ENCODE assay signal across 9 cellular contexts in the genomic region with DNA sequence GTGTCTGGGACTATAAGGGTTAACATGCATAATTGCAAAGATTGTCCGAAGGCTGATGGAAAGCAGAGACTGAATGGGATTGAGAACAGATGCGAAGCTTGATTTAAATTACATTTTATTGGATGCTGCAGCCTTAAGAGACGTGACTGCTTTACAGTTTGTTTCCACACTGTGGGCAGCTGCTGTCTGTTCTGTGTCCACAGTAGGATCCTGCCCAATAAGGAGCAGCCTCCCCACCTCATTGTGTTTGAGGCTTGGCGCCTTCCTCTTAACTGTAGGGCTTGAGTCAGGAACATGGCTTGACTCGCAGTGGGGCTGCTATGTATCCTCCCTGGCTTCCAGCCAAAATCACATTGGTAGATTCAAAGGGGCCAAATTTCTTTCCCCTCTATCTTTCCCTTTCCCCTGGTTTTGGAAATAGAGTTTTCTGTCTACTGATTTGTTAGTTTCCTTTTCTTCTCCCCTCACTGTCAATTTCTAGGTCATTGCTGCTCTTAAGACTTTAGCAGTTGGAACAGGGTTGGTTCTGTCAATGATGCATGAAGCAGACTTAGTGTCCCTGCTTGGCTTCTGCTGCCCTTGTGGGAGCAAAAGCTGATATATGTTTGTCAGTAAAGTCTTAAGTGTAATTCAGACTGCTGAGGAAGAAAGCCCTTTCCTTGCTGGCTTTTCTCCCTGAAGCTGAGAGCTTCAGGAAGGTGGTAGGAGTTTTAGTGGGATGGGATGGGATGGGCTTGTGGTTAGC. TPM values are rescaled to one million over a fixed set of nuclear protein-coding genes. Genes with fewer than 3 reads are reported as not detected.
DNase-seq lines count a peak whose midpoint lies in the region; ATAC-seq and TF ChIP-seq lines count a peak whose summit lies in the region.
"Had no signal": no experiment of that assay in that cellular context is flagged by ENCODE, and none has a peak within 500 bp of the region (broad histone marks: within the 10 kb centered on the region; RNA-seq: fewer than 3 reads in every experiment).

No MANE protein-coding gene starts in this region.

- H3K4me1 ChIP-seq in right cardiac atrium (ENCODE audit: control insufficient read depth, insufficient read depth, low read length), result peaks cover 10% of the 10 kb centered on the region

- TF ChIP-seq CTCF in WERI-Rb-1 (IDR thresholded peaks at IDR 0.05; ENCODE audit: low read depth, low read length) (no peak), type B pancreatic cell (conservative IDR thresholded peaks at IDR 0.05) (no peak)

- no peaks in the 10 kb centered on the region for H3K27me3 ChIP-seq in WERI-Rb-1 (ENCODE audit: insufficient read depth, low read depth, severe bottlenecking)
- no peaks in the 10 kb centered on the region for H3K27me3 ChIP-seq in right cardiac atrium (ENCODE audit: control insufficient read depth, insufficient read depth)

- H3K9me3 ChIP-seq in WERI-Rb-1 (ENCODE audit: severe bottlenecking) (no peaks in the 10 kb centered on the region), right cardiac atrium (ENCODE audit: control insufficient read depth, low read length) (no peaks in the 10 kb centered on the region)

- H3K4me3 ChIP-seq in WERI-Rb-1 (ENCODE audit: low read depth, low read length) (no peak overlapping the region), right cardiac atrium (ENCODE audit: low read length) (no peak overlapping the region)

- 31% methylated on average over 5 of the region's 5 CpGs for WGBS in right cardiac atrium

- ATAC-seq in right cardiac atrium (peak; percentile 62), GM19455 (IDR thresholded peaks at IDR 0.05; ENCODE audit: unreplicated experiment) (no peak)

- no peak overlapping the region for H3K4me3 Mint-ChIP-seq in activated CD4-positive, alpha-beta T cell treated with anti-CD3 and anti-CD28 coated beads, Interleukin-2, amount 10 ng/mL, durations not matched to agents 24 days and 14 days
- H3K4me3 Mint-ChIP-seq in type B pancreatic cell, result peak overlapping the region; percentile 55
- H3K4me3 Mint-ChIP-seq: CD4-positive, CD25-positive, alpha-beta regulatory T cell had no signal

- intact Hi-C loops in activated CD4-positive, alpha-beta T cell treated with anti-CD3 and anti-CD28 coated beads, Interleukin-2, amount 10 ng/mL, durations not matched to agents 24 days and 14 days (cut with micrococcal nuclease), result loop anchor here (1.0 to 10.0 kb wide), 3 partner anchors 19 to 231 kb away; no protein-coding TSS in a partner anchor
- intact Hi-C loops in right cardiac atrium (cut with DNase I), result loop anchor here (2.0 to 10.0 kb wide), 7 partner anchors 47 to 231 kb away; a partner anchor contains a TSS

- peaks cover 62% of the 10 kb centered on the region for H3K36me3 ChIP-seq in WERI-Rb-1

- DNase-seq in activated CD4-positive, alpha-beta T cell treated with anti-CD3 and anti-CD28 coated beads, Interleukin-2, amount 10 ng/mL, durations not matched to agents 24 days and 14 days, result no peak
- no peak for DNase-seq in activated CD4-positive, alpha-beta T cell treated with anti-CD3 and anti-CD28 coated beads, Interleukin-2, amount 50 U/mL, for 48 hours
- DNase-seq in WERI-Rb-1 (no peak), right cardiac atrium (peak in 1 of 3 donors; percentile 35), type B pancreatic cell (ENCODE audit: extremely low spot score, unreplicated experiment) (no peak), DMS53 treated with DMSO at 0.1 percent for 48 hours (lab: John Stamatoyannopoulos, UW; ENCODE audit: unreplicated experiment) (no peak)
- DNase-seq in activated CD4-positive, alpha-beta T cell treated with anti-CD3 and anti-CD28 coated beads, Interleukin-2, amount 50 U/mL, for 1 hour, result no peak

- peaks cover 44% of the 10 kb centered on the region for H3K36me3 Mint-ChIP-seq in activated CD4-positive, alpha-beta T cell treated with anti-CD3 and anti-CD28 coated beads, Interleukin-2, amount 10 ng/mL, durations not matched to agents 24 days and 14 days (ENCODE audit: low read depth)
- H3K36me3 Mint-ChIP-seq in type B pancreatic cell, result peaks cover 4% of the 10 kb centered on the region
- H3K36me3 Mint-ChIP-seq: CD4-positive, CD25-positive, alpha-beta regulatory T cell had no signal

- H3K9me3 Mint-ChIP-seq in activated CD4-positive, alpha-beta T cell treated with anti-CD3 and anti-CD28 coated beads, Interleukin-2, amount 10 ng/mL, durations not matched to agents 24 days and 14 days, result no peaks in the 10 kb centered on the region
- H3K9me3 Mint-ChIP-seq in type B pancreatic cell, result no peaks in the 10 kb centered on the region
- H3K9me3 Mint-ChIP-seq: CD4-positive, CD25-positive, alpha-beta regulatory T cell had no signal

- H3K4me1 Mint-ChIP-seq in activated CD4-positive, alpha-beta T cell treated with anti-CD3 and anti-CD28 coated beads, Interleukin-2, amount 10 ng/mL, durations not matched to agents 24 days and 14 days, result peaks cover 13% of the 10 kb centered on the region
- peaks cover 27% of the 10 kb centered on the region for H3K4me1 Mint-ChIP-seq in type B pancreatic cell (ENCODE audit: unreplicated experiment)

- no peaks in the 10 kb centered on the region for H3K27me3 Mint-ChIP-seq in activated CD4-positive, alpha-beta T cell treated with anti-CD3 and anti-CD28 coated beads, Interleukin-2, amount 10 ng/mL, durations not matched to agents 24 days and 14 days
- no peaks in the 10 kb centered on the region for H3K27me3 Mint-ChIP-seq in type B pancreatic cell
- H3K27me3 Mint-ChIP-seq: CD4-positive, CD25-positive, alpha-beta regulatory T cell had no signal

- peak overlapping the region; percentile 8; the same call in 1 of the 2 replicates for H3K27ac ChIP-seq in WERI-Rb-1
- peak overlapping the region; percentile 31 for H3K27ac ChIP-seq in right cardiac atrium (ENCODE audit: low read length)

- H3K27ac Mint-ChIP-seq in activated CD4-positive, alpha-beta T cell treated with anti-CD3 and anti-CD28 coated beads, Interleukin-2, amount 10 ng/mL, durations not matched to agents 24 days and 14 days, result peak overlapping the region; percentile 29
- peak overlapping the region; percentile 25 for H3K27ac Mint-ChIP-seq in type B pancreatic cell

RNA-seq across cellular contexts. Expression of a gene that starts 5.1 kb away (rescaled TPM):
- total RNA-seq in activated CD4-positive, alpha-beta T cell treated with anti-CD3 and anti-CD28 coated beads, Interleukin-2, amount 10 ng/mL, durations not matched to agents 24 days and 14 days, result 24.0 and 26.2 TPM in 2 replicates
- total RNA-seq in right cardiac atrium (10 to 100 TPM; 26.2 to 39.0 (median 29.1) TPM), type B pancreatic cell (ENCODE audit: low replicate concordance) (23.8 and 34.3 TPM in 2 replicates)
- polyA plus RNA-seq in right cardiac atrium, result 28.3 TPM

RNA-seq across cellular contexts. Expression of a gene that starts 16.2 kb away (rescaled TPM):
- total RNA-seq in activated CD4-positive, alpha-beta T cell treated with anti-CD3 and anti-CD28 coated beads, Interleukin-2, amount 10 ng/mL, durations not matched to agents 24 days and 14 days, result 139 and 142 TPM in 2 replicates
- total RNA-seq in right cardiac atrium, result 1 to 10 TPM; 1.0 to 1.8 (median 1.3) TPM
- polyA plus RNA-seq in right cardiac atrium, result 0.36 TPM
- 23.2 and 50.3 TPM in 2 replicates for total RNA-seq in type B pancreatic cell (ENCODE audit: low replicate concordance)
